Comparison of ENCODE assay signal across 11 cellular contexts in the genomic region with DNA sequence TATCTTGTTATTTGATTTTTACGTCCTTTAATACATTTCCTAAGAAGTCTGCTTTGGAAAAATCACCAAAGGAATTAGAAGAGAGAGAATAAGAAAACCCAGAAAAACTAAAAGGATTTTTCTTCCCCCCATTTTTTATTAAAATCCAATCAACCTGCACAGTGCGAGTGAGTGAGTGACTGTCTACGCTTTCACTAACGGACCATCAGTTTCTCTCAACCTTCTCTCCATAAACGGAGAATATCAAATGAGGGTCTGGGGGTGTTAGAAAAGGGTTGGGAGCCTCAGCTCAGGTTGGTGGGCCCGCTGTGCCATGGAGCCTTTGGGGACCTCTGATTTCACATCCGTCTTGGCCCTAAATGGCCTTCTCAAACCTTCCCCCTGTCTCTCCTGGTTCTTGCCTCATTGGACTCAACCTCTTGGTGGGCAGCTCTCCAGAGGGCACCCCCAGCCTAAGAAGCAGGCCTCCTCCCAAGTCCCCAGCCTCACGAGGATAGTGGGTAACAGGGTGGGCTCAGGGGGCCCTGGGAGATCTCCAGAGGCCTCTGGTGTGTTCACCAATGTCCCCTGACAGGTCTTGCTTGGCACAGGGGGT.
DNase-seq lines count a peak whose midpoint lies in the region; ATAC-seq and TF ChIP-seq lines count a peak whose summit lies in the region.
"Had no signal": no experiment of that assay in that cellular context is flagged by ENCODE, and none has a peak within 500 bp of the region (broad histone marks: within the 10 kb centered on the region; RNA-seq: fewer than 3 reads in every experiment).

No MANE protein-coding gene starts in this region.

- H3K27me3 ChIP-seq in HAP-1 (ENCODE audit: low read depth) = no peaks in the 10 kb centered on the region
- H3K27me3 ChIP-seq: thyroid gland had no signal

- no peaks in the 10 kb centered on the region for H3K4me1 Mint-ChIP-seq in central memory CD8-positive, alpha-beta T cell
- H3K4me1 Mint-ChIP-seq in nephron progenitor cell = no peaks in the 10 kb centered on the region

- no peaks in the 10 kb centered on the region for H3K9me3 Mint-ChIP-seq in central memory CD8-positive, alpha-beta T cell
- H3K9me3 Mint-ChIP-seq in nephron progenitor cell = no peaks in the 10 kb centered on the region

- H3K4me3 Mint-ChIP-seq in central memory CD8-positive, alpha-beta T cell = peak overlapping the region; percentile 57
- H3K4me3 Mint-ChIP-seq in nephron progenitor cell = peak overlapping the region; percentile 76

- ATAC-seq in central memory CD8-positive, alpha-beta T cell (replicated peaks; ENCODE audit: extremely low read depth, poor library complexity, severe bottlenecking) = no peak
- ATAC-seq in HG03139 (IDR thresholded peaks at IDR 0.05; ENCODE audit: unreplicated experiment) = no peak

- H3K27ac Mint-ChIP-seq in central memory CD8-positive, alpha-beta T cell (ENCODE audit: low read depth) = no peak overlapping the region
- no peak overlapping the region for H3K27ac Mint-ChIP-seq in nephron progenitor cell

- TF ChIP-seq CTCF in AG10803 (conservative IDR thresholded peaks at IDR 0.05; ENCODE audit: low read length) (no peak), nephron progenitor cell (IDR thresholded peaks at IDR 0.05) (no peak), GM10266 (IDR thresholded peaks at IDR 0.05; ENCODE audit: control insufficient read depth, insufficient read depth, low read depth, missing control alignments) (no peak)

- H3K9me3 ChIP-seq in HAP-1 = no peaks in the 10 kb centered on the region
- H3K9me3 ChIP-seq: thyroid gland had no signal

- H3K27me3 Mint-ChIP-seq in central memory CD8-positive, alpha-beta T cell = peaks cover 58% of the 10 kb centered on the region
- peaks cover 33% of the 10 kb centered on the region for H3K27me3 Mint-ChIP-seq in nephron progenitor cell (ENCODE audit: low read depth, poor library complexity)

- H3K36me3 ChIP-seq in HAP-1 (replicated peaks) = peaks cover 19% of the 10 kb centered on the region
- H3K36me3 ChIP-seq: thyroid gland had no signal

- no peaks in the 10 kb centered on the region for H3K36me3 Mint-ChIP-seq in central memory CD8-positive, alpha-beta T cell (ENCODE audit: insufficient read depth)
- no peaks in the 10 kb centered on the region for H3K36me3 Mint-ChIP-seq in nephron progenitor cell (ENCODE audit: low read depth)

- in situ Hi-C loops in HAP-1 (cut with MboI; ENCODE audit: low sequenced_read_pairs) = loop anchor here (25.0 kb wide), 1 partner anchor 506 kb away; a partner anchor contains a TSS

- DNase-seq in AG10803 (ENCODE audit: low read depth) = no peak
- DNase-seq in HAP-1 (ENCODE audit: low spot score in 2 of 2) = no peak
- no peak for DNase-seq in central memory CD8-positive, alpha-beta T cell (ENCODE audit: low spot score in 2 of 2)
- no peak for DNase-seq in nephron progenitor cell
- DNase-seq in GM10266 (ENCODE audit: extremely low spot score) = no peak
- no peak for DNase-seq in NCI-H1436 (lab: John Stamatoyannopoulos, UW)
- no peak for DNase-seq in globus pallidus (ENCODE audit: low spot score)
- DNase-seq: DND-41; stimulated activated CD4-positive, alpha-beta T cell treated with anti-CD3 and anti-CD28 coated beads, Interleukin-12 subunit alpha, Interleukin-12 subunit beta, amount 100 ng/mL, for 4 hours had no signal

- H3K4me3 ChIP-seq in AG10803 (ENCODE audit: low read length) = peak overlapping the region; percentile 39
- peak overlapping the region; percentile 20 for H3K4me3 ChIP-seq in HAP-1
- H3K4me3 ChIP-seq: thyroid gland had no signal

- 0 out of 2 replicates have a peak, but pooled peaks cover 5% of the 10 kb centered on the region for H3K4me1 ChIP-seq in HAP-1
